ENCODE assay signal across 8 cellular contexts in the genomic region with DNA sequence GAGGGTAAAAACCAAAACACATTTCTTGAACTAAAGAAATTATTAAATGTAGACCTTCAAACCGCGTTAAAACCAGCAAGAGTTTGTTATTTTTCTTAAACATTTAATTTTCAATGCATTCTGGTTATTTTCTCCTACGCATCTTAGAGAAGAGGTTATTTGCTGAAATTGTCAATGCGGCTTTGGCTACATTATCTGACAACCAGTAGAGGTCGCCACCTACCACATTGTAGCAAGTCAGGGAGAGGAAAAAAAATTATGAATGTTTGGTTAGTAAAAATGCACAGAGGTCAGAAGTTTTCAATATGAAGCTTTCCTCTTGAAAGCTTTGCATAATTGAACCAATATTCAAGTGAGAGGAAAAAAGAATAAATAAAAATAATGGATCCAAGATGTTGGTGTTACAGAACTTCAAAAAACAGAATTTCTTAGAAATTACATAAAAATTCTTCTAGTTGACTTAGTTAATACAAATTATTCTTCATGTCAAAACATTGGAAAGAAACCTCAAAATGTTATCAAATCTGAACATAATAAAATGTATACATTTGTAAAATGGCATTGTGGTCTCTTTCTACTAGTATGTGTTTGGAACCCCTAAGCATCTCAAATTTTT.
DNase-seq lines count a peak whose midpoint lies in the region; ATAC-seq and TF ChIP-seq lines count a peak whose summit lies in the region.

No MANE protein-coding gene starts in this region.

- peak; percentile 20 for DNase-seq in activated naive CD4-positive, alpha-beta T cell treated with anti-CD3 and anti-CD28 coated beads for 36 hours
- no peak for DNase-seq in activated naive CD4-positive, alpha-beta T cell treated with anti-CD3 and anti-CD28 coated beads, Interleukin-2, amount 10 ng/mL, durations not matched to agents 7 days and 5 days
- DNase-seq in Peyer's patch = peak in 1 of 3 donors; percentile 50
- peak; percentile 52 for DNase-seq in dedifferentiated amniotic fluid mesenchymal stem cell (ENCODE audit: extremely low spot score)
- DNase-seq in middle frontal gyrus (ENCODE audit: extremely low spot score, low spot score) = peak; percentile 66
- no peak for DNase-seq in posterior vena cava (ENCODE audit: low spot score)

- no peaks in the 10 kb centered on the region for H3K36me3 Mint-ChIP-seq in activated naive CD4-positive, alpha-beta T cell treated with anti-CD3 and anti-CD28 coated beads for 36 hours (ENCODE audit: low read depth)
- no peaks in the 10 kb centered on the region for H3K36me3 Mint-ChIP-seq in activated naive CD4-positive, alpha-beta T cell treated with anti-CD3 and anti-CD28 coated beads, Interleukin-2, amount 10 ng/mL, durations not matched to agents 7 days and 5 days

- peaks cover 3% of the 10 kb centered on the region for H3K27me3 Mint-ChIP-seq in activated naive CD4-positive, alpha-beta T cell treated with anti-CD3 and anti-CD28 coated beads for 36 hours (ENCODE audit: low read depth)
- H3K27me3 Mint-ChIP-seq in activated naive CD4-positive, alpha-beta T cell treated with anti-CD3 and anti-CD28 coated beads, Interleukin-2, amount 10 ng/mL, durations not matched to agents 7 days and 5 days = no peaks in the 10 kb centered on the region

- CTCF ChIA-PET in activated naive CD4-positive, alpha-beta T cell treated with anti-CD3 and anti-CD28 coated beads for 36 hours (lab: Charles Lee) = interaction anchor here (0.6 kb wide), 1 partner anchor 9 kb away, joined by 4 read pairs; no protein-coding TSS in a partner anchor
- CTCF ChIA-PET in activated naive CD4-positive, alpha-beta T cell treated with anti-CD3 and anti-CD28 coated beads, Interleukin-2, amount 10 ng/mL, durations not matched to agents 7 days and 5 days (lab: Charles Lee) = no interaction called here

- H3K4me3 ChIP-seq in KMS-11 (IDR thresholded peaks at IDR 0.05; ENCODE audit: insufficient read depth, low read depth, low read length) = no peak overlapping the region
- H3K4me3 ChIP-seq in Peyer's patch = no peak overlapping the region

- H3K9me3 Mint-ChIP-seq in activated naive CD4-positive, alpha-beta T cell treated with anti-CD3 and anti-CD28 coated beads for 36 hours = no peaks in the 10 kb centered on the region
- no peaks in the 10 kb centered on the region for H3K9me3 Mint-ChIP-seq in activated naive CD4-positive, alpha-beta T cell treated with anti-CD3 and anti-CD28 coated beads, Interleukin-2, amount 10 ng/mL, durations not matched to agents 7 days and 5 days

- no peaks in the 10 kb centered on the region for H4K20me1 ChIP-seq in KMS-11 (ENCODE audit: insufficient read depth)

- H3K27ac ChIP-seq in KMS-11 (no peak overlapping the region), Peyer's patch (no peak overlapping the region)

- no peak overlapping the region for H3K9ac ChIP-seq in KMS-11

- no peak overlapping the region for H3K4me2 ChIP-seq in KMS-11

- no peak overlapping the region for H3K4me3 Mint-ChIP-seq in activated naive CD4-positive, alpha-beta T cell treated with anti-CD3 and anti-CD28 coated beads for 36 hours
- no peak overlapping the region for H3K4me3 Mint-ChIP-seq in activated naive CD4-positive, alpha-beta T cell treated with anti-CD3 and anti-CD28 coated beads, Interleukin-2, amount 10 ng/mL, durations not matched to agents 7 days and 5 days

- no peaks in the 10 kb centered on the region for H3K36me3 ChIP-seq in KMS-11 (ENCODE audit: insufficient read depth)
- no peaks in the 10 kb centered on the region for H3K36me3 ChIP-seq in Peyer's patch

- H3K27me3 ChIP-seq in KMS-11 (ENCODE audit: insufficient read depth, low read depth) (no peaks in the 10 kb centered on the region), Peyer's patch (no peaks in the 10 kb centered on the region)

- no peak overlapping the region for H3K27ac Mint-ChIP-seq in activated naive CD4-positive, alpha-beta T cell treated with anti-CD3 and anti-CD28 coated beads for 36 hours
- no peak overlapping the region for H3K27ac Mint-ChIP-seq in activated naive CD4-positive, alpha-beta T cell treated with anti-CD3 and anti-CD28 coated beads, Interleukin-2, amount 10 ng/mL, durations not matched to agents 7 days and 5 days

- no peaks in the 10 kb centered on the region for H3K4me1 Mint-ChIP-seq in activated naive CD4-positive, alpha-beta T cell treated with anti-CD3 and anti-CD28 coated beads for 36 hours (ENCODE audit: low read depth)
- no peaks in the 10 kb centered on the region for H3K4me1 Mint-ChIP-seq in activated naive CD4-positive, alpha-beta T cell treated with anti-CD3 and anti-CD28 coated beads, Interleukin-2, amount 10 ng/mL, durations not matched to agents 7 days and 5 days

- intact Hi-C loops in activated naive CD4-positive, alpha-beta T cell treated with anti-CD3 and anti-CD28 coated beads for 36 hours (cut with micrococcal nuclease) = loop anchor here (1.0 to 5.0 kb wide), 3 partner anchors 100 to 1976 kb away; no protein-coding TSS in a partner anchor
- intact Hi-C loops in posterior vena cava (cut with DNase I) = no loop called here

- TF ChIP-seq POLR2A in Peyer's patch (IDR thresholded peaks at IDR 0.05) = no peak

- H3K4me1 ChIP-seq in KMS-11 (ENCODE audit: low read depth, poor library complexity, severe bottlenecking) (no peaks in the 10 kb centered on the region), Peyer's patch (peaks cover 0 to 4% (median 0%) of the 10 kb centered on the region in 4 donors)

- H3K79me2 ChIP-seq in KMS-11 (ENCODE audit: insufficient read depth, low read depth) = no peaks in the 10 kb centered on the region

- H2AFZ ChIP-seq in KMS-11 (ENCODE audit: low read depth) = no peak overlapping the region

- TF ChIP-seq CTCF in KMS-11 (conservative IDR thresholded peaks at IDR 0.05; ENCODE audit: low read depth, low read length) (peak; percentile 98), Peyer's patch (IDR thresholded peaks at IDR 0.05) (peak in 5 of 6 experiments; percentile 16 to 78 (median 75))

- H3K9me3 ChIP-seq in Peyer's patch = no peaks in the 10 kb centered on the region

- peak; percentile 76 for ATAC-seq in GM21717 (IDR thresholded peaks at IDR 0.05; ENCODE audit: unreplicated experiment)

Comparison
In these comparisons a context has a peak if more than half of its experiments do, and no peak if none do; other contexts are left out.
1. DNase-seq: peak in activated naive CD4-positive, alpha-beta T cell treated with anti-CD3 and anti-CD28 coated beads for 36 hours (single experiment), dedifferentiated amniotic fluid mesenchymal stem cell (single experiment) and middle frontal gyrus (single experiment); none in activated naive CD4-positive, alpha-beta T cell treated with anti-CD3 and anti-CD28 coated beads, Interleukin-2, amount 10 ng/mL, durations not matched to agents 7 days and 5 days (single experiment) and posterior vena cava (single experiment).